32 cellular contexts compared by ENCODE assay signal in genomic region chr9:72134801-72135200, GRCh38. TPM values are rescaled to one million over a fixed set of nuclear protein-coding genes. Genes with fewer than 3 reads are reported as not detected.
"Had no signal": no experiment of that assay in that cellular context is flagged by ENCODE, and none has a peak within 500 bp of the region (broad histone marks: within the 10 kb centered on the region; RNA-seq: fewer than 3 reads in every experiment).

No MANE protein-coding gene starts in this region.

- H3K36me3 ChIP-seq: ascending aorta, breast epithelium, WERI-Rb-1 had no signal

- H3K9me3 ChIP-seq: ascending aorta, breast epithelium had no signal

- H3K27me3 ChIP-seq: ascending aorta, breast epithelium had no signal

- H3K4me1 ChIP-seq: ascending aorta, breast epithelium had no signal

- H3K27ac ChIP-seq: ascending aorta, breast epithelium, WERI-Rb-1 had no signal

- ATAC-seq: activated CD8-positive, alpha-beta T cell treated with anti-CD3 and anti-CD28 coated beads for 36 hours; K562; Panc1 had no signal

- H3K4me3 ChIP-seq: ascending aorta, breast epithelium, K562 had no signal

- DNase-seq: activated CD4-positive, alpha-beta T cell treated with anti-CD3 and anti-CD28 coated beads for 1 hour; activated CD4-positive, alpha-beta T cell treated with anti-CD3 and anti-CD28 coated beads for 48 hours; activated CD4-positive, CD25-positive, alpha-beta regulatory T cell; activated CD8-positive, alpha-beta T cell treated with anti-CD3 and anti-CD28 coated beads for 36 hours; activated gamma-delta T cell; activated naive CD4-positive, alpha-beta T cell treated with Interleukin-2 at 50 U/mL for 16 hours; activated naive CD8-positive, alpha-beta T cell treated with anti-CD3 and anti-CD28 coated beads, Interleukin-2, amount 10 ng/mL, durations not matched to agents 7 days and 5 days; activated T-cell treated with anti-CD3 and anti-CD28 coated beads, Interleukin-2, amount 50 U/mL, for 24 hours; amygdala; NCI-H1092 treated with DMSO at 0.1 percent for 48 hours; NCI-H1417; NCI-H146; NCI-H187; NCI-H2081; NCI-H226; NCI-H446 treated with DMSO at 0.1 percent for 48 hours; NCI-H524; NCI-H69; NCI-H82; RPMI8226; SHP77 treated with DMSO at 0.1 percent for 48 hours; SW 1271; T-helper 1 cell; T-helper 2 cell; T-helper 9 cell; WERI-Rb-1 had no signal

RNA-seq across cellular contexts. Expression of gene GDA, which starts 14.4 kb away (rescaled TPM):
- total RNA-seq: activated CD8-positive, alpha-beta memory T cell treated with anti-CD3 and anti-CD28 coated beads for 36 hours; activated CD8-positive, alpha-beta T cell treated with anti-CD3 and anti-CD28 coated beads for 36 hours; activated naive CD8-positive, alpha-beta T cell treated with anti-CD3 and anti-CD28 coated beads, Interleukin-2, amount 10 ng/mL, durations not matched to agents 7 days and 5 days; ascending aorta; cardiac septum had no signal
